ENCODE assay signal across 13 cellular contexts in genomic region chr21:16942703-16943102, GRCh38.
DNase-seq lines count a peak whose midpoint lies in the region; ATAC-seq, FAIRE-seq and TF ChIP-seq lines count a peak whose summit lies in the region.
"Had no signal": no experiment of that assay in that cellular context is flagged by ENCODE, and none has a peak within 500 bp of the region (broad histone marks: within the 10 kb centered on the region; RNA-seq: fewer than 3 reads in every experiment).

No MANE protein-coding gene starts in this region.

- no peak for FAIRE-seq in frontal cortex (lab: Jason Lieb, UNC)

- DNase-seq in Caki2 (ENCODE audit: low read depth): peak; percentile 18
- DNase-seq in LHCN-M2 (ENCODE audit: low read depth): peak; percentile 27
- peak; percentile 24 for DNase-seq in astrocyte of the spinal cord (ENCODE audit: low read depth, low spot score)
- peak; percentile 12 for DNase-seq in kidney glomerular epithelial cell (lab: John Stamatoyannopoulos, UW)
- no peak for DNase-seq in lower leg skin (ENCODE audit: low spot score in 2 of 2)
- no peak for DNase-seq in frontal cortex (ENCODE audit: low spot score in 2 of 2)
- DNase-seq: activated T-cell treated with anti-CD3 and anti-CD28 coated beads for 4 hours; effector CD4-positive, alpha-beta T cell; midbrain; NCI-H1694; stimulated activated CD4-positive, alpha-beta T cell treated with anti-CD3 and anti-CD28 coated beads, Interleukin-12 subunit alpha, Interleukin-12 subunit beta, amount 100 ng/mL, for 4 hours had no signal

- in situ Hi-C loops in Caki2 (cut with HindIII; ENCODE audit: low pct_unique_long_range_greater_than_20kb, low sequenced_read_pairs) (no loop called here), astrocyte of the spinal cord (cut with HindIII; ENCODE audit: low sequenced_read_pairs) (no loop called here)

- intact Hi-C loops in lower leg skin (cut with DNase I; ENCODE audit: low total_unique reads): no loop called here

- no peak for ATAC-seq in HG02610 (IDR thresholded peaks at IDR 0.05; ENCODE audit: unreplicated experiment)
- ATAC-seq in GM18909 (IDR thresholded peaks at IDR 0.05; ENCODE audit: poor library complexity, unreplicated experiment): no peak

- H3K4me3 ChIP-seq in astrocyte of the spinal cord (ENCODE audit: low read depth, low read length): no peak overlapping the region
- no peak overlapping the region for H3K4me3 ChIP-seq in lower leg skin (ENCODE audit: low read depth, poor library complexity, severe bottlenecking)

- TF ChIP-seq POLR2A in lower leg skin (IDR thresholded peaks at IDR 0.05): no peak

- WGBS in lower leg skin, 2 donors: 70 to 74% methylated on average over 4 of the region's 4 CpGs

- peak; percentile 55 for TF ChIP-seq CTCF in astrocyte of the spinal cord (IDR thresholded peaks at IDR 0.05; ENCODE audit: low read depth, low read length)
- no peak for TF ChIP-seq CTCF in lower leg skin (IDR thresholded peaks at IDR 0.05)

Comparison
In these comparisons a context has a peak if more than half of its experiments do, and no peak if none do; other contexts are left out.
1. DNase-seq: peak in Caki2 (single experiment), LHCN-M2 (single experiment), astrocyte of the spinal cord (single experiment) and kidney glomerular epithelial cell (single experiment); none in lower leg skin (0 of 2) and frontal cortex (0 of 2).